In the genomic region with DNA sequence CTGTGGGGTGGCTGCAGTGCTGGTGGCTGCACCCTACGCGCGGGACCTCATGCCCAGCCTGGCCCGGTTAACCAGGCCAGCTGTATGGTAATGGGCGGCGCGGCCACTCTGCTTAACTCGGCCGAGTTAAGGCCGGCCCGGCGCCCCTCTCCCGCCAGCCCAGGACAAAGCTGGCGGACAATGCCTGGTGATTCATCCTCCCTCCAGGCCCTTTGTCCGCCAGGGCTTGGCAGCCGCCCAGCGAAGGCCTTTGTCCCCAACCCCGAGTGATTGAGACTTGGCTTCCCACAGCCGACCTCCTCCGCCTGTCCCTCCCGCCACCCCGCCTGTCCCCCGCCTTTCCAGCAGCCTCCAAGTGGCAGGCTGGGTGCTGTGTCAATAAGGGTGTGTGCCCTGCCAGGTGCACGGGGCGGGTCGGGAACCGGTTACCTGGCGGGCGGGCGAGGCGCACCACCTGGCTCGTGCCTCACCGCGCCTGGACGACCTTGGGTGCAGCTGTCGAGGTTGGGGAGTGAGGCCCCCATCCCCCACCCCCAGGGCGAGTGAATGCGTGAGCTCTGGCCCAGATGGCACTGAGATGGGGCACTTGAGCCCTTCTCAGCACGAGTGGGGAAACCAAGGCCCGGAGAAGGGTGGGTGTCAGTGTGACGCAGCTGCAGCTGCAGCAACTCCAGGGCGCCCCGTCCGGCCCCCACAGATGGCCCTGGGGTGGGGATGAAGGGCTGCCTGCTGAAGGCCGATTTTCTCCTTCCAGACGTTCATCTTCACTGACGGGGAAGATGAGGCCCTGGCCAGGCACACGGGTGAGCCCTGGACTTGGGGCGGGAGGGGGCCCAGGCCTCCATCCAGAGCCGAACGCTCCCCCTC, we compare ENCODE assay signal across 8 cellular contexts. TPM values are rescaled to one million over a fixed set of nuclear protein-coding genes. Genes with fewer than 3 reads are reported as not detected.
DNase-seq lines count a peak whose midpoint lies in the region; ATAC-seq and TF ChIP-seq lines count a peak whose summit lies in the region.

No MANE protein-coding gene starts in this region.

- H3K4me1 ChIP-seq in GM23338 (ENCODE audit: insufficient read depth) (peaks cover 49% of the 10 kb centered on the region), breast epithelium (peaks cover 37 to 53% of the 10 kb centered on the region in 2 donors), sigmoid colon (peaks cover 0 to 62% (median 34%) of the 10 kb centered on the region in 4 donors)

- no peak overlapping the region for H2AFZ ChIP-seq in GM23338

- H3K9me3 Mint-ChIP-seq in GM23338, result no peaks in the 10 kb centered on the region

- peaks cover 21% of the 10 kb centered on the region for H3K27me3 Mint-ChIP-seq in GM23338 (ENCODE audit: insufficient read depth, low read depth, poor library complexity)

- no peak for TF ChIP-seq CTCF in GM23338 (conservative IDR thresholded peaks at IDR 0.05; ENCODE audit: low read depth in 2 of 2)
- no peak for TF ChIP-seq CTCF in breast epithelium (IDR thresholded peaks at IDR 0.05)
- TF ChIP-seq CTCF in sigmoid colon (IDR thresholded peaks at IDR 0.05), result no peak

- intact Hi-C loops in breast epithelium (cut with DNase I; ENCODE audit: low total_unique reads), result no loop called here
- intact Hi-C loops in sigmoid colon (cut with DNase I), result no loop called here

- H3K9me3 ChIP-seq in breast epithelium (no peaks in the 10 kb centered on the region), sigmoid colon (no peaks in the 10 kb centered on the region)

- 0 out of 2 replicates have a peak, but pooled peaks cover 6% of the 10 kb centered on the region for H3F3A ChIP-seq in GM23338 (replicated peaks; ENCODE audit: low read depth)

- no peak for TF ChIP-seq EP300 in sigmoid colon (IDR thresholded peaks at IDR 0.05)

- WGBS in sigmoid colon, 2 donors, result 14 to 46% methylated on average over 51 of the region's 51 CpGs

- H3K36me3 Mint-ChIP-seq in GM23338 (ENCODE audit: low read depth), result peaks cover 16% of the 10 kb centered on the region; the same call in 1 of the 3 replicates

- no peak for TF ChIP-seq POLR2A in breast epithelium (IDR thresholded peaks at IDR 0.05)
- peak in 1 of 2 donors; percentile 8 for TF ChIP-seq POLR2A in sigmoid colon (IDR thresholded peaks at IDR 0.05)

- H3K27ac ChIP-seq in GM23338 (ENCODE audit: low read depth) (peak overlapping the region; percentile 79), breast epithelium (peak overlapping the region; percentile 79 to 81), sigmoid colon (peak overlapping the region; percentile 7 to 58 (median 52))

- in situ Hi-C loops in KBM-7 (cut with MboI; ENCODE audit: low pct_unique_long_range_greater_than_20kb, low sequenced_read_pairs), result no loop called here

- peak overlapping the region; percentile 44; the same call in 2 of the 3 replicates for H3K4me3 Mint-ChIP-seq in GM23338

- no peak overlapping the region for H3K27ac Mint-ChIP-seq in GM23338

- no peaks in the 10 kb centered on the region for H3K9me2 ChIP-seq in GM23338 (ENCODE audit: insufficient read depth)

- peaks cover 45% of the 10 kb centered on the region for H3K4me1 Mint-ChIP-seq in GM23338

- ATAC-seq in GM23338 (peak; percentile 15), GM21390 (IDR thresholded peaks at IDR 0.05; ENCODE audit: unreplicated experiment) (no peak), GM19455 (IDR thresholded peaks at IDR 0.05; ENCODE audit: unreplicated experiment) (no peak)

- H4K20me1 ChIP-seq in GM23338 (replicated peaks; ENCODE audit: insufficient read depth), result no peaks in the 10 kb centered on the region; the same call in 1 of the 2 replicates

- H3K4me3 ChIP-seq in GM23338 (peak overlapping the region; percentile 68), breast epithelium (peak overlapping the region; percentile 50 to 85 (median 63)), sigmoid colon (peak overlapping the region in 1 of 4 donors; percentile 57)

- H3K4me2 ChIP-seq in GM23338, result peak overlapping the region; percentile 92

- no peaks in the 10 kb centered on the region; the same call in 1 of the 2 replicates for H3K36me3 ChIP-seq in GM23338 (ENCODE audit: insufficient read depth)
- no peaks in the 10 kb centered on the region for H3K36me3 ChIP-seq in breast epithelium
- H3K36me3 ChIP-seq in sigmoid colon, result no peaks in the 10 kb centered on the region

- H3K27me3 ChIP-seq in GM23338 (ENCODE audit: insufficient read depth) (peaks cover 9% of the 10 kb centered on the region), breast epithelium (no peaks in the 10 kb centered on the region), sigmoid colon (peaks cover 42 to 85% (median 75%) of the 10 kb centered on the region in 3 donors)

- peak; percentile 74 for DNase-seq in GM23338 (ENCODE audit: low spot score)
- DNase-seq in NCI-H2171 treated with DMSO at 0.1 percent for 48 hours (lab: John Stamatoyannopoulos, UW), result peak; percentile 91
- peak; percentile 77 to 87 for DNase-seq in breast epithelium (ENCODE audit: low spot score in 2 of 2)
- DNase-seq in iPS-NIHi7 (ENCODE audit: extremely low spot score), result peak; percentile 62
- no peak for DNase-seq in sigmoid colon
- DNase-seq in KBM-7, result no peak

- H3K79me2 ChIP-seq in GM23338 (replicated peaks; ENCODE audit: insufficient read depth), result peaks cover 17% of the 10 kb centered on the region

TF ChIP-seq in GM23338, 12 proteins besides CTCF, POLR2A, EP300 and RAD21 (continues in another document):
- TF ChIP-seq, protein P1, sequence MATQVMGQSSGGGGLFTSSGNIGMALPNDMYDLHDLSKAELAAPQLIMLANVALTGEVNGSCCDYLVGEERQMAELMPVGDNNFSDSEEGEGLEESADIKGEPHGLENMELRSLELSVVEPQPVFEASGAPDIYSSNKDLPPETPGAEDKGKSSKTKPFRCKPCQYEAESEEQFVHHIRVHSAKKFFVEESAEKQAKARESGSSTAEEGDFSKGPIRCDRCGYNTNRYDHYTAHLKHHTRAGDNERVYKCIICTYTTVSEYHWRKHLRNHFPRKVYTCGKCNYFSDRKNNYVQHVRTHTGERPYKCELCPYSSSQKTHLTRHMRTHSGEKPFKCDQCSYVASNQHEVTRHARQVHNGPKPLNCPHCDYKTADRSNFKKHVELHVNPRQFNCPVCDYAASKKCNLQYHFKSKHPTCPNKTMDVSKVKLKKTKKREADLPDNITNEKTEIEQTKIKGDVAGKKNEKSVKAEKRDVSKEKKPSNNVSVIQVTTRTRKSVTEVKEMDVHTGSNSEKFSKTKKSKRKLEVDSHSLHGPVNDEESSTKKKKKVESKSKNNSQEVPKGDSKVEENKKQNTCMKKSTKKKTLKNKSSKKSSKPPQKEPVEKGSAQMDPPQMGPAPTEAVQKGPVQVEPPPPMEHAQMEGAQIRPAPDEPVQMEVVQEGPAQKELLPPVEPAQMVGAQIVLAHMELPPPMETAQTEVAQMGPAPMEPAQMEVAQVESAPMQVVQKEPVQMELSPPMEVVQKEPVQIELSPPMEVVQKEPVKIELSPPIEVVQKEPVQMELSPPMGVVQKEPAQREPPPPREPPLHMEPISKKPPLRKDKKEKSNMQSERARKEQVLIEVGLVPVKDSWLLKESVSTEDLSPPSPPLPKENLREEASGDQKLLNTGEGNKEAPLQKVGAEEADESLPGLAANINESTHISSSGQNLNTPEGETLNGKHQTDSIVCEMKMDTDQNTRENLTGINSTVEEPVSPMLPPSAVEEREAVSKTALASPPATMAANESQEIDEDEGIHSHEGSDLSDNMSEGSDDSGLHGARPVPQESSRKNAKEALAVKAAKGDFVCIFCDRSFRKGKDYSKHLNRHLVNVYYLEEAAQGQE (IDR thresholded peaks at IDR 0.05; ENCODE audit: unreplicated experiment), result no peak
- no peak for TF ChIP-seq ZNF331 (CRISPR knock-in tag; IDR thresholded peaks at IDR 0.05; ENCODE audit: low read depth)
- no peak for TF ChIP-seq JUNB (IDR thresholded peaks at IDR 0.05; ENCODE audit: unreplicated experiment)
- no peak for TF ChIP-seq CREB1 (CRISPR knock-in tag; IDR thresholded peaks at IDR 0.05; ENCODE audit: low read depth)
- TF ChIP-seq EZH2 (IDR thresholded peaks at IDR 0.05; ENCODE audit: low read depth, unreplicated experiment), result no peak
- no peak for TF ChIP-seq STAT1 (IDR thresholded peaks at IDR 0.05; ENCODE audit: unreplicated experiment)

RNA-seq across cellular contexts. Expression of a gene that starts 4.6 kb away (rescaled TPM):
- 24.5 and 35.4 TPM in 2 replicates for total RNA-seq in GM23338 (2014; rRNA removed; shearing (Covaris generic))
- 1.7 and 3.2 TPM in 2 replicates for polyA plus RNA-seq in GM23338 (2016; fragmentation: Nextera tagmentation; extraction: Ambion mirVana)
- 10 to 100 TPM in 1 of 3 donors, 1 to 10 TPM in 2; 5.0 to 16.4 (median 9.1) TPM for total RNA-seq in breast epithelium
- total RNA-seq in sigmoid colon, result 1 to 10 TPM; 1.8 to 5.8 (median 5.3) TPM
- polyA plus RNA-seq in sigmoid colon, result 10 to 100 TPM in 2 of 3 donors, 1 to 10 TPM in 1; 9.2 to 34.5 (median 14.4) TPM

RNA-seq across cellular contexts. Expression of a gene that starts 31.1 kb away (rescaled TPM):
- 65.6 and 76.8 TPM in 2 replicates for total RNA-seq in GM23338 (2014; rRNA removed; shearing (Covaris generic))
- polyA plus RNA-seq in GM23338 (2016; fragmentation: Nextera tagmentation; extraction: Ambion mirVana) (29.8 and 32.5 TPM in 2 replicates), sigmoid colon (10 to 100 TPM in 2 of 3 donors, 1 to 10 TPM in 1; 9.6 to 25.9 (median 11.3) TPM)
- total RNA-seq in breast epithelium (10 to 100 TPM; 20.8 to 36.4 (median 28.4) TPM), sigmoid colon (10 to 100 TPM; 17.8 to 24.6 (median 22.1) TPM)

RNA-seq across cellular contexts. Expression of a gene that starts 34.6 kb away (rescaled TPM):
- 5.0 and 6.5 TPM in 2 replicates for total RNA-seq in GM23338 (2014; rRNA removed; shearing (Covaris generic))
- polyA plus RNA-seq in GM23338 (2016; fragmentation: Nextera tagmentation; extraction: Ambion mirVana) (5.9 and 7.7 TPM in 2 replicates), sigmoid colon (10 to 100 TPM in 1 of 3 donors, 1 to 10 TPM in 2; 8.1 to 19.6 (median 9.6) TPM)
- total RNA-seq in breast epithelium (10 to 100 TPM; 13.4 to 22.7 (median 13.8) TPM), sigmoid colon (10 to 100 TPM in 2 of 4 donors, 1 to 10 TPM in 2; 6.4 to 22.4 (median 11.8) TPM)

RNA-seq across cellular contexts. Expression of a gene that starts 48.0 kb away (rescaled TPM):
- not detected in 2 replicates for total RNA-seq in GM23338 (2014; rRNA removed; shearing (Covaris generic))
- not detected in 2 replicates for polyA plus RNA-seq in GM23338 (2016; fragmentation: Nextera tagmentation; extraction: Ambion mirVana)
- not detected for total RNA-seq in breast epithelium
- total RNA-seq in sigmoid colon, result not detected
- polyA plus RNA-seq in sigmoid colon, result not detected

Comparison
In these comparisons a context has a peak if more than half of its experiments do, and no peak if none do; other contexts are left out.
1. DNase-seq: peak in GM23338 (single experiment), NCI-H2171 treated with DMSO at 0.1 percent for 48 hours (single experiment), breast epithelium (2 of 2) and iPS-NIHi7 (single experiment); none in sigmoid colon (single experiment) and KBM-7 (single experiment).
2. Peak in every context shown above with its lines, with median percentiles within 50 percentile points of each other: H3K27ac ChIP-seq.